In genomic region chr16:86500708-86501510, GRCh38 we compare ENCODE assay signal across 29 cellular contexts. TPM values are rescaled to one million over a fixed set of nuclear protein-coding genes. Genes with fewer than 3 reads are reported as not detected.
DNase-seq lines count a peak whose midpoint lies in the region; ATAC-seq and TF ChIP-seq lines count a peak whose summit lies in the region.
"Had no signal": no experiment of that assay in that cellular context is flagged by ENCODE, and none has a peak within 500 bp of the region (broad histone marks: within the 10 kb centered on the region; RNA-seq: fewer than 3 reads in every experiment).

No MANE protein-coding gene starts in this region.

- peak overlapping the region; percentile 94 for H3K9ac ChIP-seq in muscle layer of colon (ENCODE audit: low read length)
- H3K9ac ChIP-seq: SK-N-SH had no signal

- no peak for TF ChIP-seq EP300 in transverse colon (IDR thresholded peaks at IDR 0.05; ENCODE audit: low read depth)

- TF ChIP-seq POLR2A in esophagus squamous epithelium (IDR thresholded peaks at IDR 0.05): no peak
- TF ChIP-seq POLR2A in transverse colon (IDR thresholded peaks at IDR 0.05): no peak

- TF ChIP-seq CTCF in esophagus squamous epithelium (IDR thresholded peaks at IDR 0.05) (no peak), transverse colon (IDR thresholded peaks at IDR 0.05) (no peak)

- intact Hi-C loops in esophagus squamous epithelium (cut with DNase I) (no loop called here), transverse colon (cut with DNase I; ENCODE audit: low total_unique reads) (loop anchor here (5.0 kb wide), 1 partner anchor 199 kb away; no protein-coding TSS in a partner anchor)

- H3K4me3 ChIP-seq in MG63 (no peak overlapping the region), esophagus squamous epithelium (peak overlapping the region in 1 of 4 donors; percentile 63), muscle layer of colon (ENCODE audit: low read depth in 1 of 2, low read length in 2 of 2) (peak overlapping the region in 1 of 2 donors; percentile 95), transverse colon (peak overlapping the region in 1 of 4 donors; percentile 2)
- H3K4me3 ChIP-seq: ascending aorta, cardiac muscle cell, lung had no signal

- 19 to 26% methylated on average over 3 to 11 of the region's 13 CpGs for WGBS in esophagus squamous epithelium, 2 donors
- 14 to 23% methylated on average over 1 to 13 of the region's 13 CpGs for WGBS in transverse colon (ENCODE audit: low coverage in 1 of 2), 2 donors

- H3K4me1 ChIP-seq in esophagus squamous epithelium (peaks cover 4 to 52% (median 10%) of the 10 kb centered on the region in 3 donors), muscle layer of colon (ENCODE audit: insufficient read depth, low read length) (peaks cover 29% of the 10 kb centered on the region), transverse colon (peaks cover 0 to 8% (median 3%) of the 10 kb centered on the region in 4 donors)

- DNase-seq in MG63 (peak; percentile 14), esophagus squamous epithelium (lab: John Stamatoyannopoulos, UW) (no peak), transverse colon (no peak), cortex of kidney (lab: John Stamatoyannopoulos, UW) (no peak), NCI-H446 (lab: John Stamatoyannopoulos, UW) (no peak)
- DNase-seq: activated B cell treated with CpG ODN at 0.5 μM for 24 hours; activated T-cell treated with anti-CD3 and anti-CD28 coated beads, Interleukin-2, amount 50 U/mL, for 24 hours; EL; erythroblast; foreskin fibroblast; GOT3; KG1; kidney glomerular epithelial cell; NCI-H1105 treated with DMSO at 0.1 percent for 48 hours; NCI-H187 treated with DMSO at 0.1 percent for 48 hours; NCI-H2171; NCI-H524 treated with DMSO at 0.1 percent for 48 hours; NK-92 treated with Interleukin-12 subunit alpha and Interleukin-12 subunit beta, amount 100 ng/mL, for 24 hours; SK-N-SH; stimulated activated CD4-positive, alpha-beta T cell treated with anti-CD3 and anti-CD28 coated beads, Interleukin-4, amount 100 ng/mL, for 24 hours; substantia nigra had no signal

- H3K27me3 ChIP-seq in MG63: peaks cover 9% of the 10 kb centered on the region; the same call in 1 of the 2 replicates
- H3K27me3 ChIP-seq in esophagus squamous epithelium: peaks cover 18 to 100% (median 31%) of the 10 kb centered on the region in 4 donors
- H3K27me3 ChIP-seq in muscle layer of colon (ENCODE audit: control insufficient read depth in 1 of 2, insufficient read depth in 2 of 2, low read length in 2 of 2): peaks cover 5 to 8% of the 10 kb centered on the region in 2 donors
- peaks cover 98% of the 10 kb centered on the region for H3K27me3 ChIP-seq in transverse colon

- H3K36me3 ChIP-seq in MG63 (peaks cover 70% of the 10 kb centered on the region), esophagus squamous epithelium (no peaks in the 10 kb centered on the region), muscle layer of colon (ENCODE audit: insufficient read depth, low read length) (no peaks in the 10 kb centered on the region), transverse colon (no peaks in the 10 kb centered on the region)
- H3K36me3 ChIP-seq: ascending aorta, cardiac muscle cell had no signal

- in situ Hi-C loops in transverse colon (cut with MboI; ENCODE audit: low pct_ligation_motif_present in 1 of 4, low pct_unique_long_range_greater_than_20kb in 1 of 4, low sequenced_read_pairs in 3 of 4): loop anchor here (25.0 kb wide), 4 partner anchors 164 to 689 kb away; no protein-coding TSS in a partner anchor

- no peaks in the 10 kb centered on the region for H3K9me3 ChIP-seq in MG63
- no peaks in the 10 kb centered on the region for H3K9me3 ChIP-seq in esophagus squamous epithelium
- no peaks in the 10 kb centered on the region for H3K9me3 ChIP-seq in muscle layer of colon (ENCODE audit: low read length)
- no peaks in the 10 kb centered on the region for H3K9me3 ChIP-seq in transverse colon
- H3K9me3 ChIP-seq: ascending aorta, SK-N-SH had no signal

- no peak for ATAC-seq in GM19455 (IDR thresholded peaks at IDR 0.05; ENCODE audit: unreplicated experiment)

- H3K27ac ChIP-seq in esophagus squamous epithelium (peak overlapping the region; percentile 60 to 95 (median 92)), muscle layer of colon (ENCODE audit: low read depth, low read length) (peak overlapping the region; percentile 94), transverse colon (peak overlapping the region; percentile 94 to 99 (median 96))
- H3K27ac ChIP-seq: ascending aorta, cardiac muscle cell had no signal

RNA-seq across cellular contexts. Expression of gene FOXF1, which starts 9.4 kb away (rescaled TPM):
- total RNA-seq in MG63 (2014; rRNA removed; shearing (Covaris generic); ENCODE audit: low replicate concordance): 8.9 and 13.0 TPM in 2 replicates
- total RNA-seq in esophagus squamous epithelium (1 to 10 TPM in 3 of 4 donors, under 1 TPM in 1; 0.76 to 8.6 (median 3.0) TPM), transverse colon (10 to 100 TPM; 10.8 to 44.1 (median 23.4) TPM)
- total RNA-seq: A673; activated B cell treated with CpG ODN at 0.5 μM for 24 hours; MCF 10A; T-helper 1 cell treated with Interleukin-12 subunit alpha and Interleukin-12 subunit beta and Interleukin-4 antibody, amounts not matched to agents 30 ng/mL and 1 ng/mL, for 36 hours had no signal

RNA-seq across cellular contexts. Expression of gene MTHFSD, which starts 54.1 kb away (rescaled TPM):
- total RNA-seq in MG63 (2014; rRNA removed; shearing (Covaris generic); ENCODE audit: low replicate concordance): 40.8 and 43.8 TPM in 2 replicates
- total RNA-seq in esophagus squamous epithelium (10 to 100 TPM; 10.7 to 17.7 (median 14.8) TPM), transverse colon (10 to 100 TPM; 25.4 to 51.1 (median 30.0) TPM)
